In genomic region chr2:142866426-142866825, GRCh38 we compare ENCODE assay signal across 12 cellular contexts. TPM values are rescaled to one million over a fixed set of nuclear protein-coding genes. Genes with fewer than 3 reads are reported as not detected.
DNase-seq lines count a peak whose midpoint lies in the region; ATAC-seq and TF ChIP-seq lines count a peak whose summit lies in the region.
"Had no signal": no experiment of that assay in that cellular context is flagged by ENCODE, and none has a peak within 500 bp of the region (broad histone marks: within the 10 kb centered on the region; RNA-seq: fewer than 3 reads in every experiment).

No MANE protein-coding gene starts in this region.

- no peaks in the 10 kb centered on the region for H3K9me3 ChIP-seq in ascending aorta

- no peaks in the 10 kb centered on the region for H3K4me1 Mint-ChIP-seq in activated CD4-positive, alpha-beta T cell treated with anti-CD3 and anti-CD28 coated beads for 36 hours

- no peaks in the 10 kb centered on the region for H3K4me1 ChIP-seq in ascending aorta

- TF ChIP-seq CTCF in foreskin fibroblast (IDR thresholded peaks at IDR 0.05; ENCODE audit: low read depth, low read length) = no peak
- no peak for TF ChIP-seq CTCF in ascending aorta (IDR thresholded peaks at IDR 0.05)

- H3K27me3 Mint-ChIP-seq in activated CD4-positive, alpha-beta T cell treated with anti-CD3 and anti-CD28 coated beads for 36 hours = peaks cover 6% of the 10 kb centered on the region

- H3K36me3 Mint-ChIP-seq in activated CD4-positive, alpha-beta T cell treated with anti-CD3 and anti-CD28 coated beads for 36 hours (ENCODE audit: low read depth) = no peaks in the 10 kb centered on the region

- POLR2A ChIA-PET in activated CD4-positive, alpha-beta T cell treated with anti-CD3 and anti-CD28 coated beads for 36 hours (lab: Charles Lee) = no interaction called here

- peak; percentile 15 for ATAC-seq in GM21447 (IDR thresholded peaks at IDR 0.05; ENCODE audit: unreplicated experiment)
- peak; percentile 8 for ATAC-seq in HG03103 (IDR thresholded peaks at IDR 0.05; ENCODE audit: low read depth, unreplicated experiment)
- no peak for ATAC-seq in activated CD4-positive, alpha-beta T cell treated with anti-CD3 and anti-CD28 coated beads for 36 hours
- ATAC-seq: left ventricle myocardium superior had no signal

- no peaks in the 10 kb centered on the region for H3K36me3 ChIP-seq in ascending aorta

- intact Hi-C loops in activated CD4-positive, alpha-beta T cell treated with anti-CD3 and anti-CD28 coated beads for 36 hours (cut with DNase I, micrococcal nuclease) = no loop called here
- intact Hi-C loops in ascending aorta (cut with DNase I) = no loop called here

- CTCF ChIA-PET in activated CD4-positive, alpha-beta T cell treated with anti-CD3 and anti-CD28 coated beads for 36 hours (lab: Charles Lee) = no interaction called here

- peak overlapping the region; percentile 98 for H3K27ac ChIP-seq in epithelial cell of prostate
- H3K27ac ChIP-seq in ascending aorta = peak overlapping the region in 1 of 2 donors; percentile 19
- H3K27ac ChIP-seq: C4-2B, KMS-11 had no signal

- H3K4me3 ChIP-seq in GM08714 (ENCODE audit: low read length) (peak overlapping the region; percentile 54; the same call in 1 of the 2 replicates), foreskin fibroblast (ENCODE audit: low read depth in 1 of 2, low read length in 2 of 2) (no peak overlapping the region), ascending aorta (no peak overlapping the region)

- no peak overlapping the region for H3K4me3 Mint-ChIP-seq in activated CD4-positive, alpha-beta T cell treated with anti-CD3 and anti-CD28 coated beads for 36 hours

- no peaks in the 10 kb centered on the region for H3K27me3 ChIP-seq in ascending aorta

- H3K9me3 Mint-ChIP-seq in activated CD4-positive, alpha-beta T cell treated with anti-CD3 and anti-CD28 coated beads for 36 hours (ENCODE audit: low read depth) = no peaks in the 10 kb centered on the region

- no peak overlapping the region for H3K27ac Mint-ChIP-seq in activated CD4-positive, alpha-beta T cell treated with anti-CD3 and anti-CD28 coated beads for 36 hours

- DNase-seq in epithelial cell of prostate (ENCODE audit: low read depth, low spot score) (no peak), foreskin fibroblast (no peak), T1000 (lab: John Stamatoyannopoulos, UW) (no peak), ascending aorta (ENCODE audit: low spot score in 2 of 2) (no peak)
- DNase-seq in activated CD4-positive, alpha-beta T cell treated with anti-CD3 and anti-CD28 coated beads for 36 hours = no peak
- DNase-seq: left ventricle myocardium superior, right cardiac atrium had no signal

RNA-seq across cellular contexts. Expression of gene KYNU, which starts 11.0 kb away (rescaled TPM):
- total RNA-seq in activated CD4-positive, alpha-beta T cell treated with anti-CD3 and anti-CD28 coated beads for 36 hours = not detected
- total RNA-seq in ascending aorta = 2.3 TPM
